Comparison of ENCODE assay signal across 1 cellular context in genomic region chr17:3048727-3049471, GRCh38.
TF ChIP-seq lines count a peak whose summit lies in the region.

No MANE protein-coding gene starts in this region.

TF ChIP-seq in HepG2, 621 proteins besides CTCF, POLR2A, EP300 and RAD21 (continued from another document and continues in another):
- TF ChIP-seq, protein P1, sequence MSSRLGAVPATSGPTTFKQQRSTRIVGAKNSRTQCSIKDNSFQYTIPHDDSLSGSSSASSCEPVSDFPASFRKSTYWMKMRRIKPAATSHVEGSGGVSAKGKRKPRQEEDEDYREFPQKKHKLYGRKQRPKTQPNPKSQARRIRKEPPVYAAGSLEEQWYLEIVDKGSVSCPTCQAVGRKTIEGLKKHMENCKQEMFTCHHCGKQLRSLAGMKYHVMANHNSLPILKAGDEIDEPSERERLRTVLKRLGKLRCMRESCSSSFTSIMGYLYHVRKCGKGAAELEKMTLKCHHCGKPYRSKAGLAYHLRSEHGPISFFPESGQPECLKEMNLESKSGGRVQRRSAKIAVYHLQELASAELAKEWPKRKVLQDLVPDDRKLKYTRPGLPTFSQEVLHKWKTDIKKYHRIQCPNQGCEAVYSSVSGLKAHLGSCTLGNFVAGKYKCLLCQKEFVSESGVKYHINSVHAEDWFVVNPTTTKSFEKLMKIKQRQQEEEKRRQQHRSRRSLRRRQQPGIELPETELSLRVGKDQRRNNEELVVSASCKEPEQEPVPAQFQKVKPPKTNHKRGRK (CRISPR knock-in tag; IDR thresholded peaks at IDR 0.05): no peak
- TF ChIP-seq BATF2 (CRISPR knock-in tag; IDR thresholded peaks at IDR 0.05) (no peak), NFYB (CRISPR knock-in tag; IDR thresholded peaks at IDR 0.05) (peak; percentile 97), MLX (CRISPR knock-in tag; IDR thresholded peaks at IDR 0.05) (no peak), POLR2G (IDR thresholded peaks at IDR 0.05; ENCODE audit: low read depth, low read length) (no peak), REL (CRISPR knock-in tag; conservative IDR thresholded peaks at IDR 0.05) (no peak), HDAC2 (CRISPR knock-in tag; IDR thresholded peaks at IDR 0.05) (no peak), ZNF275 (CRISPR knock-in tag; IDR thresholded peaks at IDR 0.05; ENCODE audit: borderline replicate concordance) (no peak), SNRNP70 (IDR thresholded peaks at IDR 0.05; ENCODE audit: low read depth, low read length) (no peak), ZHX1 (CRISPR knock-in tag; IDR thresholded peaks at IDR 0.05; ENCODE audit: low read depth) (no peak), NFE2 (CRISPR knock-in tag; IDR thresholded peaks at IDR 0.05) (no peak), ZNF296 (CRISPR knock-in tag; conservative IDR thresholded peaks at IDR 0.05) (no peak), ZBTB44 (CRISPR knock-in tag; IDR thresholded peaks at IDR 0.05) (no peak), ZNF652 (CRISPR knock-in tag; IDR thresholded peaks at IDR 0.05; ENCODE audit: borderline replicate concordance, low read depth) (no peak), ZSCAN12 (CRISPR knock-in tag; IDR thresholded peaks at IDR 0.05) (no peak), RBFOX2 (IDR thresholded peaks at IDR 0.05; ENCODE audit: low read depth, low read length) (no peak), ZNF292 (CRISPR knock-in tag; IDR thresholded peaks at IDR 0.05; ENCODE audit: borderline replicate concordance, low read depth) (0 out of 2 replicates have a peak, but pooled peaks have one; percentile 32), HNF1A (IDR thresholded peaks at IDR 0.05; ENCODE audit: low read depth) (peak; percentile 31; the same call in 1 of the 2 replicates), HNF1A (CRISPR knock-in tag; IDR thresholded peaks at IDR 0.05; ENCODE audit: borderline replicate concordance) (peak; percentile 50; the same call in 1 of the 2 replicates), PHF21A (CRISPR knock-in tag; IDR thresholded peaks at IDR 0.05) (peak; percentile 62; the same call in 1 of the 2 replicates), XRCC5 (optimal IDR thresholded peaks at IDR 0.05; ENCODE audit: low read length) (peak; percentile 53), TARDBP (CRISPR knock-in tag; IDR thresholded peaks at IDR 0.05) (peak; percentile 41; the same call in 1 of the 2 replicates), TCF12 (IDR thresholded peaks at IDR 0.05) (no peak), TCF12 (CRISPR knock-in tag; IDR thresholded peaks at IDR 0.05) (no peak), ZNF230 (CRISPR knock-in tag; IDR thresholded peaks at IDR 0.05) (peak; percentile 84), CHD4 (IDR thresholded peaks at IDR 0.05; ENCODE audit: borderline replicate concordance, low read length) (no peak), PHB2 (IDR thresholded peaks at IDR 0.05; ENCODE audit: partially characterized antibody) (no peak), TBP (CRISPR knock-in tag; IDR thresholded peaks at IDR 0.05) (no peak), ZNF878 (CRISPR knock-in tag; IDR thresholded peaks at IDR 0.05) (no peak), CCDC6 (CRISPR knock-in tag; IDR thresholded peaks at IDR 0.05) (no peak; the same call in 1 of the 2 replicates), THRA (CRISPR knock-in tag; IDR thresholded peaks at IDR 0.05; ENCODE audit: borderline replicate concordance) (no peak), HMGA1 (CRISPR knock-in tag; conservative IDR thresholded peaks at IDR 0.05) (no peak), GZF1 (CRISPR knock-in tag; IDR thresholded peaks at IDR 0.05) (no peak), KAT7 (CRISPR knock-in tag; IDR thresholded peaks at IDR 0.05; ENCODE audit: borderline replicate concordance) (no peak)
- TF ChIP-seq, protein P2, sequence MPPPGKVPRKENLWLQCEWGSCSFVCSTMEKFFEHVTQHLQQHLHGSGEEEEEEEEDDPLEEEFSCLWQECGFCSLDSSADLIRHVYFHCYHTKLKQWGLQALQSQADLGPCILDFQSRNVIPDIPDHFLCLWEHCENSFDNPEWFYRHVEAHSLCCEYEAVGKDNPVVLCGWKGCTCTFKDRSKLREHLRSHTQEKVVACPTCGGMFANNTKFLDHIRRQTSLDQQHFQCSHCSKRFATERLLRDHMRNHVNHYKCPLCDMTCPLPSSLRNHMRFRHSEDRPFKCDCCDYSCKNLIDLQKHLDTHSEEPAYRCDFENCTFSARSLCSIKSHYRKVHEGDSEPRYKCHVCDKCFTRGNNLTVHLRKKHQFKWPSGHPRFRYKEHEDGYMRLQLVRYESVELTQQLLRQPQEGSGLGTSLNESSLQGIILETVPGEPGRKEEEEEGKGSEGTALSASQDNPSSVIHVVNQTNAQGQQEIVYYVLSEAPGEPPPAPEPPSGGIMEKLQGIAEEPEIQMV (CRISPR knock-in tag; IDR thresholded peaks at IDR 0.05; ENCODE audit: low read depth): peak; percentile 27; the same call in 1 of the 2 replicates
- TF ChIP-seq, protein P3, sequence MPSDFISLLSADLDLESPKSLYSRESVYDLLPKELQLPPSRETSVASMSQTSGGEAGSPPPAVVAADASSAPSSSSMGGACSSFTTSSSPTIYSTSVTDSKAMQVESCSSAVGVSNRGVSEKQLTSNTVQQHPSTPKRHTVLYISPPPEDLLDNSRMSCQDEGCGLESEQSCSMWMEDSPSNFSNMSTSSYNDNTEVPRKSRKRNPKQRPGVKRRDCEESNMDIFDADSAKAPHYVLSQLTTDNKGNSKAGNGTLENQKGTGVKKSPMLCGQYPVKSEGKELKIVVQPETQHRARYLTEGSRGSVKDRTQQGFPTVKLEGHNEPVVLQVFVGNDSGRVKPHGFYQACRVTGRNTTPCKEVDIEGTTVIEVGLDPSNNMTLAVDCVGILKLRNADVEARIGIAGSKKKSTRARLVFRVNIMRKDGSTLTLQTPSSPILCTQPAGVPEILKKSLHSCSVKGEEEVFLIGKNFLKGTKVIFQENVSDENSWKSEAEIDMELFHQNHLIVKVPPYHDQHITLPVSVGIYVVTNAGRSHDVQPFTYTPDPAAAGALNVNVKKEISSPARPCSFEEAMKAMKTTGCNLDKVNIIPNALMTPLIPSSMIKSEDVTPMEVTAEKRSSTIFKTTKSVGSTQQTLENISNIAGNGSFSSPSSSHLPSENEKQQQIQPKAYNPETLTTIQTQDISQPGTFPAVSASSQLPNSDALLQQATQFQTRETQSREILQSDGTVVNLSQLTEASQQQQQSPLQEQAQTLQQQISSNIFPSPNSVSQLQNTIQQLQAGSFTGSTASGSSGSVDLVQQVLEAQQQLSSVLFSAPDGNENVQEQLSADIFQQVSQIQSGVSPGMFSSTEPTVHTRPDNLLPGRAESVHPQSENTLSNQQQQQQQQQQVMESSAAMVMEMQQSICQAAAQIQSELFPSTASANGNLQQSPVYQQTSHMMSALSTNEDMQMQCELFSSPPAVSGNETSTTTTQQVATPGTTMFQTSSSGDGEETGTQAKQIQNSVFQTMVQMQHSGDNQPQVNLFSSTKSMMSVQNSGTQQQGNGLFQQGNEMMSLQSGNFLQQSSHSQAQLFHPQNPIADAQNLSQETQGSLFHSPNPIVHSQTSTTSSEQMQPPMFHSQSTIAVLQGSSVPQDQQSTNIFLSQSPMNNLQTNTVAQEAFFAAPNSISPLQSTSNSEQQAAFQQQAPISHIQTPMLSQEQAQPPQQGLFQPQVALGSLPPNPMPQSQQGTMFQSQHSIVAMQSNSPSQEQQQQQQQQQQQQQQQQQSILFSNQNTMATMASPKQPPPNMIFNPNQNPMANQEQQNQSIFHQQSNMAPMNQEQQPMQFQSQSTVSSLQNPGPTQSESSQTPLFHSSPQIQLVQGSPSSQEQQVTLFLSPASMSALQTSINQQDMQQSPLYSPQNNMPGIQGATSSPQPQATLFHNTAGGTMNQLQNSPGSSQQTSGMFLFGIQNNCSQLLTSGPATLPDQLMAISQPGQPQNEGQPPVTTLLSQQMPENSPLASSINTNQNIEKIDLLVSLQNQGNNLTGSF (CRISPR knock-in tag; IDR thresholded peaks at IDR 0.05): no peak
- TF ChIP-seq, protein P4, sequence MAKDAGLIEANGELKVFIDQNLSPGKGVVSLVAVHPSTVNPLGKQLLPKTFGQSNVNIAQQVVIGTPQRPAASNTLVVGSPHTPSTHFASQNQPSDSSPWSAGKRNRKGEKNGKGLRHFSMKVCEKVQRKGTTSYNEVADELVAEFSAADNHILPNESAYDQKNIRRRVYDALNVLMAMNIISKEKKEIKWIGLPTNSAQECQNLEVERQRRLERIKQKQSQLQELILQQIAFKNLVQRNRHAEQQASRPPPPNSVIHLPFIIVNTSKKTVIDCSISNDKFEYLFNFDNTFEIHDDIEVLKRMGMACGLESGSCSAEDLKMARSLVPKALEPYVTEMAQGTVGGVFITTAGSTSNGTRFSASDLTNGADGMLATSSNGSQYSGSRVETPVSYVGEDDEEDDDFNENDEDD (CRISPR knock-in tag; IDR thresholded peaks at IDR 0.05; ENCODE audit: borderline replicate concordance): no peak
